Comparison of ENCODE assay signal across 24 cellular contexts in genomic region chr5:130067364-130067763, GRCh38.
A peak's percentile ranks its signal among the peaks of the same experiment; 100 is the strongest.
DNase-seq lines count a peak whose midpoint lies in the region; ATAC-seq, FAIRE-seq and TF ChIP-seq lines count a peak whose summit lies in the region.
"Had no signal": no experiment of that assay in that cellular context is flagged by ENCODE, and none has a peak within 500 bp of the region (broad histone marks: within the 10 kb centered on the region; RNA-seq: fewer than 3 reads in every experiment).

No MANE protein-coding gene starts in this region.

- H3K27me3 ChIP-seq in RWPE2 (ENCODE audit: insufficient read depth, poor library complexity, severe bottlenecking) (no peaks in the 10 kb centered on the region), lower lobe of right lung (ENCODE audit: low read depth) (no peaks in the 10 kb centered on the region), stomach smooth muscle (ENCODE audit: control insufficient read depth in 1 of 2, insufficient read depth in 2 of 2, low read length in 2 of 2) (no peaks in the 10 kb centered on the region), upper lobe of right lung (no peaks in the 10 kb centered on the region)
- H3K27me3 ChIP-seq: BE2C had no signal

- H3K36me3 ChIP-seq in RWPE2 (ENCODE audit: low read depth) (no peaks in the 10 kb centered on the region), lower lobe of right lung (no peaks in the 10 kb centered on the region), stomach smooth muscle (ENCODE audit: control insufficient read depth in 2 of 2, insufficient read depth in 2 of 2, low read length in 2 of 2) (no peaks in the 10 kb centered on the region), upper lobe of right lung (no peaks in the 10 kb centered on the region), kidney (ENCODE audit: control insufficient read depth in 1 of 2, insufficient read depth in 2 of 2, low read length in 2 of 2) (no peaks in the 10 kb centered on the region)
- H3K36me3 ChIP-seq: BE2C had no signal

- H3K4me1 ChIP-seq in RWPE2 (ENCODE audit: insufficient read depth, poor library complexity, severe bottlenecking) (peaks cover 9% of the 10 kb centered on the region), lower lobe of right lung (no peaks in the 10 kb centered on the region), stomach smooth muscle (ENCODE audit: control insufficient read depth, insufficient read depth, low read length) (no peaks in the 10 kb centered on the region), upper lobe of right lung (no peaks in the 10 kb centered on the region), kidney (ENCODE audit: control insufficient read depth in 1 of 2, insufficient read depth in 1 of 2, low read depth in 1 of 2, low read length in 2 of 2) (no peaks in the 10 kb centered on the region)
- H3K4me1 ChIP-seq: BE2C had no signal

- FAIRE-seq in kidney (lab: Jason Lieb, UNC) = no peak
- FAIRE-seq: A204.1, GM12892, GM19239, H1, HepG2 had no signal

- ATAC-seq in RWPE2 (ENCODE audit: low read depth) (0 out of 3 replicates have a peak, but pooled peaks have one; percentile 19), lower lobe of right lung (peak; percentile 82 to 93), upper lobe of right lung (peak; percentile 79), GM18868 (IDR thresholded peaks at IDR 0.05; ENCODE audit: unreplicated experiment) (no peak), HG02798 (IDR thresholded peaks at IDR 0.05; ENCODE audit: poor library complexity, unreplicated experiment) (no peak)
- ATAC-seq: HepG2 had no signal

- H3K9ac ChIP-seq in stomach smooth muscle (ENCODE audit: low read length in 2 of 2) (no peak overlapping the region), kidney (ENCODE audit: low read length in 2 of 2) (no peak overlapping the region)

- intact Hi-C loops in lower lobe of right lung (cut with DNase I) = no loop called here
- intact Hi-C loops in upper lobe of right lung (cut with DNase I) = no loop called here
- intact Hi-C loops in kidney (cut with DNase I) = no loop called here

- no peak overlapping the region for H3K27ac ChIP-seq in RWPE2 (ENCODE audit: poor library complexity, severe bottlenecking)
- no peak overlapping the region for H3K27ac ChIP-seq in lower lobe of right lung
- peak overlapping the region; percentile 18 for H3K27ac ChIP-seq in stomach smooth muscle (ENCODE audit: low read length)
- no peak overlapping the region for H3K27ac ChIP-seq in upper lobe of right lung
- H3K27ac ChIP-seq in kidney (ENCODE audit: low read depth in 2 of 2, low read length in 2 of 2) = no peak overlapping the region

- no peak for DNase-seq in RWPE2 (ENCODE audit: low spot score)
- no peak for DNase-seq in lower lobe of right lung
- DNase-seq in upper lobe of right lung = no peak
- DNase-seq in NCI-H748 treated with DMSO at 0.1 percent for 48 hours (lab: John Stamatoyannopoulos, UW) = no peak
- no peak for DNase-seq in kidney
- DNase-seq: ACHN; BE2C; C1 segment of cervical spinal cord; CD4-positive, CD25-positive, alpha-beta regulatory T cell; CD8-positive, alpha-beta memory T cell; COR-L47; DMS 273 treated with DMSO at 0.1 percent for 48 hours; DMS79; GDM1; H9; KBM-7 had no signal

- H3K4me3 ChIP-seq in RWPE2 (ENCODE audit: severe bottlenecking) (no peak overlapping the region), lower lobe of right lung (no peak overlapping the region), stomach smooth muscle (ENCODE audit: low read length in 2 of 2) (no peak overlapping the region), upper lobe of right lung (no peak overlapping the region), kidney (ENCODE audit: low read length in 2 of 2) (no peak overlapping the region)

- no peaks in the 10 kb centered on the region for H3K9me3 ChIP-seq in RWPE2 (ENCODE audit: severe bottlenecking)
- no peaks in the 10 kb centered on the region for H3K9me3 ChIP-seq in lower lobe of right lung
- H3K9me3 ChIP-seq in stomach smooth muscle (ENCODE audit: control insufficient read depth in 2 of 2, low read length in 2 of 2) = no peaks in the 10 kb centered on the region
- H3K9me3 ChIP-seq in upper lobe of right lung = no peaks in the 10 kb centered on the region
- no peaks in the 10 kb centered on the region for H3K9me3 ChIP-seq in kidney (ENCODE audit: control insufficient read depth in 1 of 2, low read length in 2 of 2)
- H3K9me3 ChIP-seq: BE2C had no signal

- no peak for TF ChIP-seq CTCF in RWPE2 (IDR thresholded peaks at IDR 0.05; ENCODE audit: poor library complexity, severe bottlenecking)
- TF ChIP-seq CTCF in lower lobe of right lung (IDR thresholded peaks at IDR 0.05) = no peak
- no peak for TF ChIP-seq CTCF in upper lobe of right lung (IDR thresholded peaks at IDR 0.05)
- TF ChIP-seq CTCF in kidney (IDR thresholded peaks at IDR 0.05; ENCODE audit: borderline replicate concordance, extremely low read depth, insufficient read depth) = no peak

Comparison
In these comparisons a context has a peak if more than half of its experiments do, and no peak if none do; other contexts are left out.
1. ATAC-seq: peak in RWPE2 (single experiment), lower lobe of right lung (2 of 2) and upper lobe of right lung (single experiment); none in GM18868 (single experiment) and HG02798 (single experiment).